ENCODE assay signal across 8 cellular contexts in genomic region chr17:49260922-49261291, GRCh38. TPM values are rescaled to one million over a fixed set of nuclear protein-coding genes. Genes with fewer than 3 reads are reported as not detected.
DNase-seq lines count a peak whose midpoint lies in the region; ATAC-seq and TF ChIP-seq lines count a peak whose summit lies in the region.

No MANE protein-coding gene starts in this region.

- no peak for TF ChIP-seq CTCF in activated CD8-positive, alpha-beta T cell treated with anti-CD3 and anti-CD28 coated beads for 36 hours (IDR thresholded peaks at IDR 0.05)

- H3K4me3 ChIP-seq in stomach smooth muscle (ENCODE audit: low read length in 2 of 2): peak overlapping the region; percentile 75 to 76

- POLR2A ChIA-PET in activated CD8-positive, alpha-beta T cell treated with anti-CD3 and anti-CD28 coated beads for 36 hours (lab: Charles Lee): interaction anchor here (0.5 to 1.5 kb wide), 5 partner anchors 24 to 92 kb away, joined by 3 to 7 read pairs (median 3); no protein-coding TSS in a partner anchor
- POLR2A ChIA-PET in HEK293T (lab: Yijun Ruan, JAX): interaction anchor here (0.7 to 2.0 kb wide), 7 partner anchors 9 to 69 kb away, joined by 3 to 9 read pairs (median 5); partner anchors contain the start of gene PHOSPHO1

- H3K9ac ChIP-seq in stomach smooth muscle (ENCODE audit: low read length in 2 of 2): peak overlapping the region in 1 of 2 donors; percentile 35

- CTCF ChIA-PET in activated CD8-positive, alpha-beta T cell treated with anti-CD3 and anti-CD28 coated beads for 36 hours (lab: Charles Lee): interaction anchor here (0.9 to 1.8 kb wide), 5 partner anchors 29 to 81 kb away, joined by 3 to 6 read pairs (median 5); no protein-coding TSS in a partner anchor
- CTCF ChIA-PET in HEK293T (lab: Yijun Ruan, JAX): interaction anchor here (1.0 kb wide), 1 partner anchor 33 kb away, joined by 5 read pairs; no protein-coding TSS in a partner anchor

- H3K9me3 Mint-ChIP-seq in T-helper 1 cell treated with Interleukin-12 subunit alpha and Interleukin-12 subunit beta and Interleukin-4 antibody, amounts not matched to agents 30 μg/mL and 1 μg/mL, for 36 hours: no peaks in the 10 kb centered on the region
- H3K9me3 Mint-ChIP-seq in activated CD8-positive, alpha-beta T cell treated with anti-CD3 and anti-CD28 coated beads for 36 hours: no peaks in the 10 kb centered on the region

- H3K27ac Mint-ChIP-seq in T-helper 1 cell treated with Interleukin-12 subunit alpha and Interleukin-12 subunit beta and Interleukin-4 antibody, amounts not matched to agents 30 μg/mL and 1 μg/mL, for 36 hours: no peak overlapping the region
- peak overlapping the region; percentile 71 for H3K27ac Mint-ChIP-seq in activated CD8-positive, alpha-beta T cell treated with anti-CD3 and anti-CD28 coated beads for 36 hours

- peaks cover 11% of the 10 kb centered on the region for H3K4me1 Mint-ChIP-seq in T-helper 1 cell treated with Interleukin-12 subunit alpha and Interleukin-12 subunit beta and Interleukin-4 antibody, amounts not matched to agents 30 μg/mL and 1 μg/mL, for 36 hours (ENCODE audit: low read depth)
- H3K4me1 Mint-ChIP-seq in activated CD8-positive, alpha-beta T cell treated with anti-CD3 and anti-CD28 coated beads for 36 hours (ENCODE audit: low read depth): peaks cover 8% of the 10 kb centered on the region

- intact Hi-C loops in activated CD8-positive, alpha-beta T cell treated with anti-CD3 and anti-CD28 coated beads for 36 hours (cut with micrococcal nuclease): no loop called here

- no peaks in the 10 kb centered on the region for H3K36me3 Mint-ChIP-seq in T-helper 1 cell treated with Interleukin-12 subunit alpha and Interleukin-12 subunit beta and Interleukin-4 antibody, amounts not matched to agents 30 μg/mL and 1 μg/mL, for 36 hours (ENCODE audit: low read depth)
- H3K36me3 Mint-ChIP-seq in activated CD8-positive, alpha-beta T cell treated with anti-CD3 and anti-CD28 coated beads for 36 hours (ENCODE audit: low read depth): no peaks in the 10 kb centered on the region

- H3K9me3 ChIP-seq in stomach smooth muscle (ENCODE audit: control insufficient read depth in 2 of 2, low read length in 2 of 2): no peaks in the 10 kb centered on the region

- peaks cover 22% of the 10 kb centered on the region for H3K27me3 Mint-ChIP-seq in T-helper 1 cell treated with Interleukin-12 subunit alpha and Interleukin-12 subunit beta and Interleukin-4 antibody, amounts not matched to agents 30 μg/mL and 1 μg/mL, for 36 hours (ENCODE audit: low read depth)
- peaks cover 8% of the 10 kb centered on the region for H3K27me3 Mint-ChIP-seq in activated CD8-positive, alpha-beta T cell treated with anti-CD3 and anti-CD28 coated beads for 36 hours

- no peaks in the 10 kb centered on the region for H3K36me3 ChIP-seq in stomach smooth muscle (ENCODE audit: control insufficient read depth in 2 of 2, insufficient read depth in 2 of 2, low read length in 2 of 2)

- no peak for DNase-seq in T-helper 1 cell
- no peak for DNase-seq in activated CD8-positive, alpha-beta T cell treated with anti-CD3 and anti-CD28 coated beads for 36 hours
- peak; percentile 61 for DNase-seq in islet precursor cell
- no peak for DNase-seq in SKM-1 treated with dmso at 0.1 percent for 144 hours (lab: John Stamatoyannopoulos, UW; ENCODE audit: unreplicated experiment)
- DNase-seq in HEK293T (ENCODE audit: extremely low spot score): no peak

- no peak overlapping the region for H3K27ac ChIP-seq in stomach smooth muscle (ENCODE audit: low read length)

- peaks cover 0 to 2% of the 10 kb centered on the region in 2 donors for H3K27me3 ChIP-seq in stomach smooth muscle (ENCODE audit: control insufficient read depth in 1 of 2, insufficient read depth in 2 of 2, low read length in 2 of 2)

- peak overlapping the region; percentile 68 for H3K4me3 Mint-ChIP-seq in T-helper 1 cell treated with Interleukin-12 subunit alpha and Interleukin-12 subunit beta and Interleukin-4 antibody, amounts not matched to agents 30 μg/mL and 1 μg/mL, for 36 hours
- peak overlapping the region; percentile 74 for H3K4me3 Mint-ChIP-seq in activated CD8-positive, alpha-beta T cell treated with anti-CD3 and anti-CD28 coated beads for 36 hours

- peak; percentile 11 for ATAC-seq in activated CD8-positive, alpha-beta T cell treated with anti-CD3 and anti-CD28 coated beads for 36 hours
- no peak for ATAC-seq in GM18870 (IDR thresholded peaks at IDR 0.05; ENCODE audit: unreplicated experiment)

- peaks cover 9% of the 10 kb centered on the region for H3K4me1 ChIP-seq in stomach smooth muscle (ENCODE audit: control insufficient read depth, insufficient read depth, low read length)

TF ChIP-seq in HEK293T, 16 proteins besides CTCF, POLR2A, EP300 and RAD21:
- TF ChIP-seq, protein P1, sequence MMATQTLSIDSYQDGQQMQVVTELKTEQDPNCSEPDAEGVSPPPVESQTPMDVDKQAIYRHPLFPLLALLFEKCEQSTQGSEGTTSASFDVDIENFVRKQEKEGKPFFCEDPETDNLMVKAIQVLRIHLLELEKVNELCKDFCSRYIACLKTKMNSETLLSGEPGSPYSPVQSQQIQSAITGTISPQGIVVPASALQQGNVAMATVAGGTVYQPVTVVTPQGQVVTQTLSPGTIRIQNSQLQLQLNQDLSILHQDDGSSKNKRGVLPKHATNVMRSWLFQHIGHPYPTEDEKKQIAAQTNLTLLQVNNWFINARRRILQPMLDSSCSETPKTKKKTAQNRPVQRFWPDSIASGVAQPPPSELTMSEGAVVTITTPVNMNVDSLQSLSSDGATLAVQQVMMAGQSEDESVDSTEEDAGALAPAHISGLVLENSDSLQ (IDR thresholded peaks at IDR 0.05): no peak
- TF ChIP-seq NFRKB (IDR thresholded peaks at IDR 0.05) (no peak), L3MBTL2 (conservative IDR thresholded peaks at IDR 0.05) (no peak)
TF ChIP-seq in HEK293T: peak in this region for 0.

RNA-seq across cellular contexts. Expression of gene PHOSPHO1, which starts 30.3 kb away (rescaled TPM):
- total RNA-seq in activated CD8-positive, alpha-beta T cell treated with anti-CD3 and anti-CD28 coated beads for 36 hours: not detected

RNA-seq across cellular contexts. Expression of gene ABI3, which starts 50.4 kb away (rescaled TPM):
- total RNA-seq in activated CD8-positive, alpha-beta T cell treated with anti-CD3 and anti-CD28 coated beads for 36 hours: 10 to 100 TPM; 39.3 to 45.1 TPM

RNA-seq across cellular contexts. Expression of gene GNGT2, which starts 50.5 kb away (rescaled TPM):
- total RNA-seq in activated CD8-positive, alpha-beta T cell treated with anti-CD3 and anti-CD28 coated beads for 36 hours: 10 to 100 TPM; 21.7 to 23.9 TPM
